In the genomic region with DNA sequence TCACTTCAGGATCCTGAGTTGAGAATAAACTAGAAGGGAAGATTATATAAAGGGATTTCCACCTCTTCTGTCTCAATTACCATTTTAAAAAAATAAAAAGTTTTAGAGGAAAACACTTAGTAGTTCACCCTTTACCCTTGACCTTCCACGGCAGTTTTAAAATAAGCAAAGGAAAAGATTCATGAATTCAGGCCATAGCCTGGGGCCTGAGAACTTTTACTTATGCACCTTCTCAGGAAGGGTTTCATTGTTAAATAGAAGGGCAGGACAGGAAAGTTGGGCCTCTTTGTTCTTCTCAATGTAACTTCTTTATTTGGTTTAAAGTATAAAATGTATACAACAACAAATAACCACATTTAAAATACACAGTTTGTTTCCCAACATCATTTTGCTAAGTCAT, we compare ENCODE assay signal across 15 cellular contexts. TPM values are rescaled to one million over a fixed set of nuclear protein-coding genes. Genes with fewer than 3 reads are reported as not detected.
DNase-seq lines count a peak whose midpoint lies in the region; ATAC-seq and TF ChIP-seq lines count a peak whose summit lies in the region.
"Had no signal": no experiment of that assay in that cellular context is flagged by ENCODE, and none has a peak within 500 bp of the region (broad histone marks: within the 10 kb centered on the region; RNA-seq: fewer than 3 reads in every experiment).

No MANE protein-coding gene starts in this region.

- H3K56ac ChIP-seq in IMR-90 (ENCODE audit: extremely low read depth, insufficient read depth, low read length) = no peak overlapping the region

- H3K14ac ChIP-seq in IMR-90 (replicated peaks; ENCODE audit: low read depth, low read length) = no peak overlapping the region

- no peak overlapping the region for H3K23ac ChIP-seq in IMR-90 (ENCODE audit: low read depth, low read length)

- H3K9me3 ChIP-seq in IMR-90 (ENCODE audit: control insufficient read depth, insufficient read depth, low read length) = no peaks in the 10 kb centered on the region
- no peaks in the 10 kb centered on the region for H3K9me3 ChIP-seq in right lobe of liver
- H3K9me3 ChIP-seq: HAP-1 had no signal

- peaks cover 42% of the 10 kb centered on the region for H3K4me1 Mint-ChIP-seq in endothelial cell (ENCODE audit: unreplicated experiment)
- H3K4me1 Mint-ChIP-seq in activated CD4-positive, alpha-beta memory T cell treated with anti-CD3 and anti-CD28 coated beads for 36 hours (ENCODE audit: low read depth) = no peaks in the 10 kb centered on the region
- H3K4me1 Mint-ChIP-seq: B cell, IgD-negative memory B cell had no signal

- DNase-seq in IMR-90 = no peak
- no peak for DNase-seq in endothelial cell (ENCODE audit: low spot score)
- no peak for DNase-seq in right lobe of liver
- peak; percentile 7 for DNase-seq in putamen (ENCODE audit: low spot score)
- no peak for DNase-seq in activated CD4-positive, alpha-beta memory T cell treated with anti-CD3 and anti-CD28 coated beads for 36 hours
- DNase-seq: Calu3; CD8-positive, alpha-beta T cell; DND-41; EL had no signal

- H3K4me1 ChIP-seq in IMR-90 (ENCODE audit: control insufficient read depth, insufficient read depth, low read length) (no peaks in the 10 kb centered on the region), right lobe of liver (peaks cover 0 to 63% (median 17%) of the 10 kb centered on the region in 4 donors)
- H3K4me1 ChIP-seq: HAP-1 had no signal

- peak overlapping the region; percentile 64 for H3K27ac Mint-ChIP-seq in endothelial cell (ENCODE audit: unreplicated experiment)
- H3K27ac Mint-ChIP-seq in activated CD4-positive, alpha-beta memory T cell treated with anti-CD3 and anti-CD28 coated beads for 36 hours = no peak overlapping the region
- H3K27ac Mint-ChIP-seq: B cell; CD8-positive, alpha-beta T cell; IgD-negative memory B cell had no signal

- no peak overlapping the region for H3K4ac ChIP-seq in IMR-90 (ENCODE audit: low read depth, low read length)

- H3K4me3 ChIP-seq in IMR-90 (ENCODE audit: insufficient read depth, low read depth, low read length) = no peak overlapping the region
- H3K4me3 ChIP-seq in right lobe of liver = no peak overlapping the region
- H3K4me3 ChIP-seq: BLaER1 treated with 17β-estradiol and CSF1 and Interleukin-3, amounts not matched to agents 10 nM and 100 nM; GM12878; HAP-1 had no signal

- H4K20me1 ChIP-seq in IMR-90 (ENCODE audit: insufficient read depth, low read length) = no peaks in the 10 kb centered on the region
- H4K20me1 ChIP-seq: BLaER1 treated with 17β-estradiol and CSF1 and Interleukin-3, amounts not matched to agents 10 nM and 100 nM had no signal

- no peak overlapping the region for H3K4me3 Mint-ChIP-seq in endothelial cell (ENCODE audit: unreplicated experiment)
- H3K4me3 Mint-ChIP-seq in activated CD4-positive, alpha-beta memory T cell treated with anti-CD3 and anti-CD28 coated beads for 36 hours = no peak overlapping the region
- H3K4me3 Mint-ChIP-seq: B cell; CD8-positive, alpha-beta T cell; IgD-negative memory B cell had no signal

- no peak overlapping the region for H2BK5ac ChIP-seq in IMR-90 (ENCODE audit: low read depth, low read length, poor library complexity, severe bottlenecking)

- no peaks in the 10 kb centered on the region for H3K27me3 Mint-ChIP-seq in endothelial cell (ENCODE audit: unreplicated experiment)
- no peaks in the 10 kb centered on the region for H3K27me3 Mint-ChIP-seq in activated CD4-positive, alpha-beta memory T cell treated with anti-CD3 and anti-CD28 coated beads for 36 hours
- H3K27me3 Mint-ChIP-seq: B cell, IgD-negative memory B cell had no signal

- H3K36me3 Mint-ChIP-seq in endothelial cell (ENCODE audit: low read depth, unreplicated experiment) = peaks cover 19% of the 10 kb centered on the region
- peaks cover 14% of the 10 kb centered on the region for H3K36me3 Mint-ChIP-seq in activated CD4-positive, alpha-beta memory T cell treated with anti-CD3 and anti-CD28 coated beads for 36 hours

- no peak overlapping the region for H2BK120ac ChIP-seq in IMR-90 (ENCODE audit: low read depth, low read length)

- H2BK15ac ChIP-seq in IMR-90 (ENCODE audit: low read depth, low read length) = no peak overlapping the region

- no peak overlapping the region for H2AFZ ChIP-seq in IMR-90 (replicated peaks; ENCODE audit: low read length, poor library complexity)

- POLR2A ChIA-PET in IMR-90 (lab: Charles Lee; ENCODE audit: unreplicated experiment) = no interaction called here
- POLR2A ChIA-PET in activated CD4-positive, alpha-beta memory T cell treated with anti-CD3 and anti-CD28 coated beads for 36 hours (lab: Charles Lee) = no interaction called here

- H4K8ac ChIP-seq in IMR-90 (ENCODE audit: low read depth in 2 of 2, low read length in 2 of 2) = no peak overlapping the region

- H4K91ac ChIP-seq in IMR-90 (ENCODE audit: insufficient read depth, low read depth, low read length) = no peak overlapping the region

- ATAC-seq in IMR-90 (ENCODE audit: low read depth) (no peak), right lobe of liver (peak in 1 of 4 donors; percentile 15), GM18505 (IDR thresholded peaks at IDR 0.05; ENCODE audit: unreplicated experiment) (no peak)
- ATAC-seq: CD8-positive, alpha-beta T cell; GM12878 had no signal

- intact Hi-C loops in IMR-90 (cut with micrococcal nuclease) = no loop called here
- intact Hi-C loops in right lobe of liver (cut with DNase I) = no loop called here
- intact Hi-C loops in activated CD4-positive, alpha-beta memory T cell treated with anti-CD3 and anti-CD28 coated beads for 36 hours (cut with micrococcal nuclease) = no loop called here

- dilution Hi-C loops in IMR-90 (cut with HindIII; ENCODE audit: low sequenced_read_pairs, unreplicated experiment) = no loop called here

- no peaks in the 10 kb centered on the region for H3K9me3 Mint-ChIP-seq in endothelial cell (ENCODE audit: unreplicated experiment)
- no peaks in the 10 kb centered on the region for H3K9me3 Mint-ChIP-seq in activated CD4-positive, alpha-beta memory T cell treated with anti-CD3 and anti-CD28 coated beads for 36 hours
- H3K9me3 Mint-ChIP-seq: CD8-positive, alpha-beta T cell; IgD-negative memory B cell had no signal

- no peaks in the 10 kb centered on the region for H3K27me3 ChIP-seq in IMR-90 (ENCODE audit: control insufficient read depth, insufficient read depth, low read length)
- no peaks in the 10 kb centered on the region for H3K27me3 ChIP-seq in right lobe of liver
- H3K27me3 ChIP-seq: BLaER1 treated with 17β-estradiol and CSF1 and Interleukin-3, amounts not matched to agents 10 nM and 100 nM had no signal

- TF ChIP-seq RAD21 in IMR-90 (IDR thresholded peaks at IDR 0.05; ENCODE audit: low read length) = no peak

- H3K36me3 ChIP-seq in IMR-90 (ENCODE audit: control insufficient read depth, insufficient read depth, low read length) = peaks cover 19% of the 10 kb centered on the region
- H3K36me3 ChIP-seq in right lobe of liver = no peaks in the 10 kb centered on the region

- no CpG with 5 or more reads among the region's 1 CpG for WGBS in IMR-90 (ENCODE audit: extremely low coverage in 2 of 2, insufficient read length in 1 of 2), 2 experiments
- 27% methylated on average over 1 of the region's 1 CpG for WGBS in right lobe of liver (ENCODE audit: insufficient coverage, low coverage, low lambda C conversion rate, missing lambda C conversion rate)

- H2AK5ac ChIP-seq in IMR-90 (ENCODE audit: low read depth, low read length) = no peak overlapping the region

- H3K4me2 ChIP-seq in IMR-90 (ENCODE audit: low read depth, low read length) = no peak overlapping the region
- H3K4me2 ChIP-seq: BLaER1 treated with 17β-estradiol and CSF1 and Interleukin-3, amounts not matched to agents 10 nM and 100 nM had no signal

- no peak overlapping the region for H2AK9ac ChIP-seq in IMR-90 (replicated peaks; ENCODE audit: low read depth, low read length, poor library complexity)

- no peak for TF ChIP-seq POLR2A in IMR-90 (IDR thresholded peaks at IDR 0.05; ENCODE audit: low read depth, low read length)
- TF ChIP-seq POLR2A in right lobe of liver (IDR thresholded peaks at IDR 0.05) = no peak
- no peak for TF ChIP-seq POLR2A in GM18505 (IDR thresholded peaks at IDR 0.05; ENCODE audit: borderline replicate concordance, extremely low read depth, insufficient read depth, insufficient read length)

- H3K79me1 ChIP-seq in IMR-90 (ENCODE audit: low read depth in 1 of 2, low read length in 2 of 2) = no peaks in the 10 kb centered on the region; a peak in 1 of 4 replicates

- no peak overlapping the region for H2BK20ac ChIP-seq in IMR-90 (ENCODE audit: low read depth, low read length)

- in situ Hi-C loops in IMR-90 (cut with MboI; ENCODE audit: low sequenced_read_pairs) = no loop called here

- H4K5ac ChIP-seq in IMR-90 (ENCODE audit: low read depth, low read length) = no peak overlapping the region

- no peak overlapping the region for H3K18ac ChIP-seq in IMR-90 (ENCODE audit: low read depth, low read length)

- no peak overlapping the region for H3K27ac ChIP-seq in IMR-90 (ENCODE audit: insufficient read depth, low read length)
- peak overlapping the region in 2 of 3 donors; percentile 9 to 76 for H3K27ac ChIP-seq in right lobe of liver
- H3K27ac ChIP-seq: BLaER1 treated with 17β-estradiol and CSF1 and Interleukin-3, amounts not matched to agents 10 nM and 100 nM had no signal

- BruUV-seq in IMR-90 (replicated peaks; lab: Mats Ljungman, UMichigan) = no TSS peak

- no peaks in the 10 kb centered on the region; the same call in 1 of the 2 replicates for H3K9me1 ChIP-seq in IMR-90 (ENCODE audit: insufficient read depth, low read length)

- no peak overlapping the region for H3K9ac ChIP-seq in IMR-90 (ENCODE audit: low read depth, low read length)
- H3K9ac ChIP-seq: BLaER1 treated with 17β-estradiol and CSF1 and Interleukin-3, amounts not matched to agents 10 nM and 100 nM had no signal

- TF ChIP-seq CTCF in IMR-90 (conservative IDR thresholded peaks at IDR 0.05; ENCODE audit: low read depth, low read length) (no peak), endothelial cell (IDR thresholded peaks at IDR 0.05; ENCODE audit: unreplicated experiment) (no peak), right lobe of liver (IDR thresholded peaks at IDR 0.05) (no peak)

- CTCF ChIA-PET in IMR-90 (lab: Yijun Ruan, JAX) = no interaction called here
- CTCF ChIA-PET in activated CD4-positive, alpha-beta memory T cell treated with anti-CD3 and anti-CD28 coated beads for 36 hours (lab: Charles Lee) = no interaction called here

TF ChIP-seq in IMR-90, 13 proteins besides CTCF, POLR2A, EP300 and RAD21:
- TF ChIP-seq NFE2L2 (IDR thresholded peaks at IDR 0.05; ENCODE audit: low read depth, low read length) (0 out of 2 replicates have a peak, but pooled peaks have one; percentile 21), FOS (IDR thresholded peaks at IDR 0.05; ENCODE audit: low read depth, low read length) (no peak), CEBPB (IDR thresholded peaks at IDR 0.05; ENCODE audit: low read depth, low read length) (no peak)

RNA-seq across cellular contexts. Expression of a gene that starts 54.9 kb away (rescaled TPM):
- 51.3 and 96.7 TPM in 2 replicates for total RNA-seq in IMR-90 (2012; rRNA removed)
- 37.3 and 43.8 TPM in 2 replicates for polyA plus RNA-seq in IMR-90 (2012; rRNA removed)
- 6.0 and 7.7 TPM in 2 replicates for polyA plus RNA-seq in IMR-90 (2012; cell fraction: cytosol; rRNA removed)
- 11.8 and 68.7 TPM in 2 replicates for polyA plus RNA-seq in IMR-90 (2012; cell fraction: nucleus; rRNA removed; ENCODE audit: low replicate concordance)
- total RNA-seq in endothelial cell (ENCODE audit: unreplicated experiment) = 31.1 TPM
- 1 to 10 TPM; 5.5 to 9.0 (median 6.7) TPM for total RNA-seq in right lobe of liver
- total RNA-seq in activated CD4-positive, alpha-beta memory T cell treated with anti-CD3 and anti-CD28 coated beads for 36 hours = 1 to 10 TPM; 4.0 to 4.2 TPM
